In genomic region chr7:88115258-88116195, GRCh38 we compare ENCODE assay signal across 1 cellular context.
TF ChIP-seq lines count a peak whose summit lies in the region.

No MANE protein-coding gene starts in this region.

TF ChIP-seq in GM23338, 12 proteins besides CTCF, POLR2A, EP300 and RAD21 (continued from another document):
- TF ChIP-seq, protein P1, sequence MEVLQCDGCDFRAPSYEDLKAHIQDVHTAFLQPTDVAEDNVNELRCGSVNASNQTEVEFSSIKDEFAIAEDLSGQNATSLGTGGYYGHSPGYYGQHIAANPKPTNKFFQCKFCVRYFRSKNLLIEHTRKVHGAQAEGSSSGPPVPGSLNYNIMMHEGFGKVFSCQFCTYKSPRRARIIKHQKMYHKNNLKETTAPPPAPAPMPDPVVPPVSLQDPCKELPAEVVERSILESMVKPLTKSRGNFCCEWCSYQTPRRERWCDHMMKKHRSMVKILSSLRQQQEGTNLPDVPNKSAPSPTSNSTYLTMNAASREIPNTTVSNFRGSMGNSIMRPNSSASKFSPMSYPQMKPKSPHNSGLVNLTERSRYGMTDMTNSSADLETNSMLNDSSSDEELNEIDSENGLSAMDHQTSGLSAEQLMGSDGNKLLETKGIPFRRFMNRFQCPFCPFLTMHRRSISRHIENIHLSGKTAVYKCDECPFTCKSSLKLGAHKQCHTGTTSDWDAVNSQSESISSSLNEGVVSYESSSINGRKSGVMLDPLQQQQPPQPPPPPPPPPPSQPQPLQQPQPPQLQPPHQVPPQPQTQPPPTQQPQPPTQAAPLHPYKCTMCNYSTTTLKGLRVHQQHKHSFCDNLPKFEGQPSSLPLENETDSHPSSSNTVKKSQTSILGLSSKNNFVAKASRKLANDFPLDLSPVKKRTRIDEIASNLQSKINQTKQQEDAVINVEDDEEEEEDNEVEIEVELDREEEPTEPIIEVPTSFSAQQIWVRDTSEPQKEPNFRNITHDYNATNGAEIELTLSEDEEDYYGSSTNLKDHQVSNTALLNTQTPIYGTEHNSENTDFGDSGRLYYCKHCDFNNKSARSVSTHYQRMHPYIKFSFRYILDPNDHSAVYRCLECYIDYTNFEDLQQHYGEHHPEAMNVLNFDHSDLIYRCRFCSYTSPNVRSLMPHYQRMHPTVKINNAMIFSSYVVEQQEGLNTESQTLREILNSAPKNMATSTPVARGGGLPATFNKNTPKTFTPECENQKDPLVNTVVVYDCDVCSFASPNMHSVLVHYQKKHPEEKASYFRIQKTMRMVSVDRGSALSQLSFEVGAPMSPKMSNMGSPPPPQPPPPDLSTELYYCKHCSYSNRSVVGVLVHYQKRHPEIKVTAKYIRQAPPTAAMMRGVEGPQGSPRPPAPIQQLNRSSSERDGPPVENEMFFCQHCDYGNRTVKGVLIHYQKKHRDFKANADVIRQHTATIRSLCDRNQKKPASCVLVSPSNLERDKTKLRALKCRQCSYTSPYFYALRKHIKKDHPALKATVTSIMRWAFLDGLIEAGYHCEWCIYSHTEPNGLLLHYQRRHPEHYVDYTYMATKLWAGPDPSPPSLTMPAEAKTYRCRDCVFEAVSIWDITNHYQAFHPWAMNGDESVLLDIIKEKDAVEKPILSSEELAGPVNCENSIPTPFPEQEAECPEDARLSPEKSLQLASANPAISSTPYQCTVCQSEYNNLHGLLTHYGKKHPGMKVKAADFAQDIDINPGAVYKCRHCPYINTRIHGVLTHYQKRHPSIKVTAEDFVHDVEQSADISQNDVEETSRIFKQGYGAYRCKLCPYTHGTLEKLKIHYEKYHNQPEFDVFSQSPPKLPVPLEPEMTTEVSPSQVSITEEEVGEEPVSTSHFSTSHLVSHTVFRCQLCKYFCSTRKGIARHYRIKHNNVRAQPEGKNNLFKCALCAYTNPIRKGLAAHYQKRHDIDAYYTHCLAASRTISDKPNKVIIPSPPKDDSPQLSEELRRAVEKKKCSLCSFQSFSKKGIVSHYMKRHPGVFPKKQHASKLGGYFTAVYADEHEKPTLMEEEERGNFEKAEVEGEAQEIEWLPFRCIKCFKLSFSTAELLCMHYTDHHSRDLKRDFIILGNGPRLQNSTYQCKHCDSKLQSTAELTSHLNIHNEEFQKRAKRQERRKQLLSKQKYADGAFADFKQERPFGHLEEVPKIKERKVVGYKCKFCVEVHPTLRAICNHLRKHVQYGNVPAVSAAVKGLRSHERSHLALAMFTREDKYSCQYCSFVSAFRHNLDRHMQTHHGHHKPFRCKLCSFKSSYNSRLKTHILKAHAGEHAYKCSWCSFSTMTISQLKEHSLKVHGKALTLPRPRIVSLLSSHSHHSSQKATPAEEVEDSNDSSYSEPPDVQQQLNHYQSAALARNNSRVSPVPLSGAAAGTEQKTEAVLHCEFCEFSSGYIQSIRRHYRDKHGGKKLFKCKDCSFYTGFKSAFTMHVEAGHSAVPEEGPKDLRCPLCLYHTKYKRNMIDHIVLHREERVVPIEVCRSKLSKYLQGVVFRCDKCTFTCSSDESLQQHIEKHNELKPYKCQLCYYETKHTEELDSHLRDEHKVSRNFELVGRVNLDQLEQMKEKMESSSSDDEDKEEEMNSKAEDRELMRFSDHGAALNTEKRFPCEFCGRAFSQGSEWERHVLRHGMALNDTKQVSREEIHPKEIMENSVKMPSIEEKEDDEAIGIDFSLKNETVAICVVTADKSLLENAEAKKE (CRISPR knock-in tag; IDR thresholded peaks at IDR 0.05): no peak
- TF ChIP-seq POLR2AphosphoS5 (IDR thresholded peaks at IDR 0.05; ENCODE audit: low read depth): no peak
- TF ChIP-seq EZH2 (IDR thresholded peaks at IDR 0.05; ENCODE audit: low read depth, unreplicated experiment): no peak
- no peak for TF ChIP-seq EZH2phosphoT487 (IDR thresholded peaks at IDR 0.05; ENCODE audit: unreplicated experiment)
- TF ChIP-seq, protein P2, sequence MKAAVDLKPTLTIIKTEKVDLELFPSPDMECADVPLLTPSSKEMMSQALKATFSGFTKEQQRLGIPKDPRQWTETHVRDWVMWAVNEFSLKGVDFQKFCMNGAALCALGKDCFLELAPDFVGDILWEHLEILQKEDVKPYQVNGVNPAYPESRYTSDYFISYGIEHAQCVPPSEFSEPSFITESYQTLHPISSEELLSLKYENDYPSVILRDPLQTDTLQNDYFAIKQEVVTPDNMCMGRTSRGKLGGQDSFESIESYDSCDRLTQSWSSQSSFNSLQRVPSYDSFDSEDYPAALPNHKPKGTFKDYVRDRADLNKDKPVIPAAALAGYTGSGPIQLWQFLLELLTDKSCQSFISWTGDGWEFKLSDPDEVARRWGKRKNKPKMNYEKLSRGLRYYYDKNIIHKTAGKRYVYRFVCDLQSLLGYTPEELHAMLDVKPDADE (IDR thresholded peaks at IDR 0.05): no peak
- no peak for TF ChIP-seq JUNB (IDR thresholded peaks at IDR 0.05; ENCODE audit: unreplicated experiment)
